In genomic region chr15:72176743-72177142, GRCh38 we compare ENCODE assay signal across 25 cellular contexts. TPM values are rescaled to one million over a fixed set of nuclear protein-coding genes. Genes with fewer than 3 reads are reported as not detected.
DNase-seq lines count a peak whose midpoint lies in the region; ATAC-seq and TF ChIP-seq lines count a peak whose summit lies in the region.
"Had no signal": no experiment of that assay in that cellular context is flagged by ENCODE, and none has a peak within 500 bp of the region (broad histone marks: within the 10 kb centered on the region; RNA-seq: fewer than 3 reads in every experiment).

No MANE protein-coding gene starts in this region.

- H2AK5ac ChIP-seq in neuronal stem cell (ENCODE audit: low read depth, low read length): no peak overlapping the region

- intact Hi-C loops in dorsolateral prefrontal cortex (cut with DNase I): no loop called here

- TF ChIP-seq CTCF in HEK293 (tag by site-specific recombination; IDR thresholded peaks at IDR 0.05) (no peak), RWPE2 (IDR thresholded peaks at IDR 0.05; ENCODE audit: poor library complexity, severe bottlenecking) (no peak), endodermal cell (conservative IDR thresholded peaks at IDR 0.05) (no peak), dorsolateral prefrontal cortex (IDR thresholded peaks at IDR 0.05 in 54 of 56, conservative IDR thresholded peaks at IDR 0.05 in 2 of 56; ENCODE audit: low read depth in 1 of 56, partially characterized antibody in 56 of 56) (no peak)

- H3K23ac ChIP-seq in neuronal stem cell (ENCODE audit: low read depth, low read length, poor library complexity): no peak overlapping the region

- no peak overlapping the region for H4K91ac ChIP-seq in neuronal stem cell (ENCODE audit: low read depth, low read length, poor library complexity)

- H3K9ac ChIP-seq in endodermal cell (ENCODE audit: extremely low read depth, low read length, poor library complexity, severe bottlenecking): no peak overlapping the region
- H3K9ac ChIP-seq in neuronal stem cell (ENCODE audit: low read depth, low read length, poor library complexity): no peak overlapping the region
- H3K9ac ChIP-seq: BLaER1 treated with 17β-estradiol and CSF1 and Interleukin-3, amounts not matched to agents 10 nM and 100 nM; GM23248 had no signal

- no peak overlapping the region for H2AFZ ChIP-seq in neuronal stem cell (ENCODE audit: low read length)
- H2AFZ ChIP-seq: GM23248 had no signal

- CTCF ChIA-PET in HEK293 (lab: Yijun Ruan, JAX): interaction anchor here (0.6 to 1.0 kb wide), 4 partner anchors 17 to 433 kb away, joined by 3 read pairs; no protein-coding TSS in a partner anchor

- peak; percentile 21 for DNase-seq in RWPE2 (ENCODE audit: low spot score)
- DNase-seq in endodermal cell: peak; percentile 17
- no peak for DNase-seq in neuronal stem cell (ENCODE audit: low spot score)
- DNase-seq in DMS53 treated with DMSO at 0.1 percent for 48 hours (lab: John Stamatoyannopoulos, UW; ENCODE audit: unreplicated experiment): no peak
- no peak for DNase-seq in DMS153 treated with DMSO at 0.1 percent for 48 hours (lab: John Stamatoyannopoulos, UW; ENCODE audit: unreplicated experiment)
- no peak for DNase-seq in dorsolateral prefrontal cortex
- DNase-seq in T-helper 17 cell: no peak
- DNase-seq: 8988T; ACHN; AML-193; BE2C; CD4-positive, alpha-beta T cell; CD8-positive, alpha-beta memory T cell; DMS 273 treated with DMSO at 0.1 percent for 48 hours; DND-41; GDM1; GM23248; H7; HCEC 1CT; HFFc6 had no signal

- 91% methylated on average over 3 of the region's 3 CpGs; no CpG with 5 or more reads in 1 of the 2 experiments for WGBS in endodermal cell (ENCODE audit: insufficient coverage in 1 of 2, insufficient read length in 1 of 2), 2 experiments
- WGBS in neuronal stem cell (ENCODE audit: extremely low coverage in 2 of 2, insufficient read length in 2 of 2, insufficient replicate concordance in 1 of 2), 2 donors: no CpG with 5 or more reads among the region's 3 CpGs

- POLR2A ChIA-PET in HEK293 (lab: Yijun Ruan, JAX): interaction anchor here (1.3 kb wide), 1 partner anchor 55 kb away, joined by 3 read pairs; the partner anchor contains the start of gene PKM

- H4K8ac ChIP-seq in neuronal stem cell (ENCODE audit: low read depth, low read length): no peak overlapping the region

- no peak overlapping the region for H2BK12ac ChIP-seq in neuronal stem cell (ENCODE audit: low read length)

- H3K27ac ChIP-seq in HEK293 (ENCODE audit: extremely low read depth, low read depth, low read length): no peak overlapping the region
- H3K27ac ChIP-seq in RWPE2 (ENCODE audit: poor library complexity, severe bottlenecking): no peak overlapping the region
- H3K27ac ChIP-seq in endodermal cell (ENCODE audit: low read depth, low read length): no peak overlapping the region
- H3K27ac ChIP-seq in neuronal stem cell (replicated peaks; ENCODE audit: low read length): no peak overlapping the region
- H3K27ac ChIP-seq in dorsolateral prefrontal cortex: no peak overlapping the region
- H3K27ac ChIP-seq: BLaER1 treated with 17β-estradiol and CSF1 and Interleukin-3, amounts not matched to agents 10 nM and 100 nM; GM23248 had no signal

- no peaks in the 10 kb centered on the region for H3K36me3 Mint-ChIP-seq in endodermal cell (ENCODE audit: low read depth)
- peaks cover 9% of the 10 kb centered on the region for H3K36me3 Mint-ChIP-seq in T-helper 17 cell (ENCODE audit: low read depth)
- H3K36me3 Mint-ChIP-seq: CD14-positive monocyte had no signal

- ATAC-seq in RWPE2 (ENCODE audit: low read depth): no peak
- no peak for ATAC-seq in T-helper 17 cell
- ATAC-seq: GM12878 had no signal

- H2BK15ac ChIP-seq in neuronal stem cell (ENCODE audit: low read length): peak overlapping the region; percentile 7

- no peak overlapping the region for H3K4ac ChIP-seq in neuronal stem cell (ENCODE audit: low read length)

- H3K27ac Mint-ChIP-seq in endodermal cell (no peak overlapping the region), T-helper 17 cell (no peak overlapping the region)
- H3K27ac Mint-ChIP-seq: CD14-positive monocyte; CD4-positive, alpha-beta T cell; CD8-positive, alpha-beta memory T cell; HFFc6 had no signal

- no peak overlapping the region for H3K18ac ChIP-seq in neuronal stem cell (ENCODE audit: low read length)

- no peak overlapping the region for H3K14ac ChIP-seq in neuronal stem cell (ENCODE audit: low read length)

- no peak overlapping the region for H2BK120ac ChIP-seq in neuronal stem cell (ENCODE audit: low read depth, low read length)

- H3K4me1 ChIP-seq in HEK293 (ENCODE audit: control insufficient read depth, insufficient read depth, low read length): peaks cover 3% of the 10 kb centered on the region; the same call in 1 of the 2 replicates
- H3K4me1 ChIP-seq in RWPE2 (ENCODE audit: insufficient read depth, poor library complexity, severe bottlenecking): peaks cover 7% of the 10 kb centered on the region
- peaks cover 5% of the 10 kb centered on the region for H3K4me1 ChIP-seq in endodermal cell (ENCODE audit: control insufficient read depth, insufficient read depth, low read length)
- peaks cover 17 to 25% of the 10 kb centered on the region in 2 donors for H3K4me1 ChIP-seq in neuronal stem cell (ENCODE audit: control insufficient read depth in 2 of 2, insufficient read depth in 1 of 2, low read depth in 1 of 2, low read length in 2 of 2)
- H3K4me1 ChIP-seq: BE2C had no signal

- H3K9me3 Mint-ChIP-seq in endodermal cell: no peaks in the 10 kb centered on the region
- H3K9me3 Mint-ChIP-seq: CD14-positive monocyte; CD4-positive, alpha-beta T cell; CD8-positive, alpha-beta memory T cell; HFFc6 had no signal

- H3K4me3 ChIP-seq in HEK293 (ENCODE audit: low read depth, low read length) (no peak overlapping the region), RWPE2 (ENCODE audit: severe bottlenecking) (no peak overlapping the region), endodermal cell (ENCODE audit: low read length) (no peak overlapping the region), neuronal stem cell (ENCODE audit: low read length in 2 of 2) (no peak overlapping the region), dorsolateral prefrontal cortex (no peak overlapping the region)
- H3K4me3 ChIP-seq: A549; BLaER1 treated with 17β-estradiol and CSF1 and Interleukin-3, amounts not matched to agents 10 nM and 100 nM; GM12878; GM23248 had no signal

- H3K36me3 ChIP-seq in HEK293 (ENCODE audit: control insufficient read depth in 2 of 2, insufficient read depth in 1 of 2, low read length in 2 of 2) (no peaks in the 10 kb centered on the region), RWPE2 (ENCODE audit: low read depth) (no peaks in the 10 kb centered on the region), endodermal cell (ENCODE audit: control insufficient read depth, insufficient read depth, low read length) (no peaks in the 10 kb centered on the region), neuronal stem cell (replicated peaks in 1 of 2; ENCODE audit: control insufficient read depth in 2 of 2, insufficient read depth in 2 of 2, low read length in 2 of 2) (no peaks in the 10 kb centered on the region)
- H3K36me3 ChIP-seq: BE2C; BLaER1 treated with 17β-estradiol and CSF1 and Interleukin-3, amounts not matched to agents 10 nM and 100 nM had no signal

- H3K79me1 ChIP-seq in neuronal stem cell (ENCODE audit: low read depth, low read length): no peaks in the 10 kb centered on the region

- H3K27me3 ChIP-seq in RWPE2 (ENCODE audit: insufficient read depth, poor library complexity, severe bottlenecking): no peaks in the 10 kb centered on the region
- no peaks in the 10 kb centered on the region for H3K27me3 ChIP-seq in endodermal cell (ENCODE audit: control insufficient read depth, insufficient read depth, low read length, poor library complexity, severe bottlenecking)
- peaks cover 0 to 39% (median 0%) of the 10 kb centered on the region in 3 experiments for H3K27me3 ChIP-seq in neuronal stem cell (ENCODE audit: control insufficient read depth in 3 of 3, insufficient read depth in 3 of 3, low read depth in 1 of 3, low read length in 3 of 3)
- H3K27me3 ChIP-seq in dorsolateral prefrontal cortex: no peaks in the 10 kb centered on the region
- H3K27me3 ChIP-seq: BE2C; BLaER1 treated with 17β-estradiol and CSF1 and Interleukin-3, amounts not matched to agents 10 nM and 100 nM had no signal

- H2BK5ac ChIP-seq in neuronal stem cell (ENCODE audit: low read length): no peak overlapping the region

- H3K4me3 Mint-ChIP-seq in endodermal cell (no peak overlapping the region), T-helper 17 cell (no peak overlapping the region)
- H3K4me3 Mint-ChIP-seq: CD14-positive monocyte; CD4-positive, alpha-beta T cell; CD8-positive, alpha-beta memory T cell; HFFc6 had no signal

- peaks cover 4% of the 10 kb centered on the region for H3K27me3 Mint-ChIP-seq in endodermal cell (ENCODE audit: insufficient read depth)
- peaks cover 41% of the 10 kb centered on the region for H3K27me3 Mint-ChIP-seq in T-helper 17 cell

- H3K9me3 ChIP-seq in HEK293 (ENCODE audit: control insufficient read depth, insufficient read depth, low read depth, low read length) (no peaks in the 10 kb centered on the region), RWPE2 (ENCODE audit: severe bottlenecking) (no peaks in the 10 kb centered on the region), endodermal cell (ENCODE audit: control insufficient read depth, low read length) (no peaks in the 10 kb centered on the region), neuronal stem cell (replicated peaks in 1 of 2; ENCODE audit: control insufficient read depth in 2 of 2, insufficient read depth in 1 of 2, low read depth in 1 of 2, low read length in 2 of 2) (no peaks in the 10 kb centered on the region), T-helper 17 cell (ENCODE audit: control insufficient read depth, low read length, poor library complexity, severe bottlenecking) (no peaks in the 10 kb centered on the region)
- H3K9me3 ChIP-seq: A549; BE2C; BLaER1 treated with 17β-estradiol and CSF1 and Interleukin-3, amounts not matched to agents 10 nM and 100 nM had no signal

- H3K4me1 Mint-ChIP-seq in endodermal cell (peaks cover 2% of the 10 kb centered on the region), T-helper 17 cell (peaks cover 13% of the 10 kb centered on the region)
- H3K4me1 Mint-ChIP-seq: CD14-positive monocyte; CD8-positive, alpha-beta memory T cell had no signal

- H3K4me2 ChIP-seq in neuronal stem cell (ENCODE audit: insufficient read depth, low read length, poor library complexity, severe bottlenecking): no peak overlapping the region
- H3K4me2 ChIP-seq: A549; BLaER1 treated with 17β-estradiol and CSF1 and Interleukin-3, amounts not matched to agents 10 nM and 100 nM had no signal

RNA-seq across cellular contexts. Expression of gene GRAMD2A, which starts 20.8 kb away (rescaled TPM):
- total RNA-seq in endodermal cell (1 to 10 TPM; 2.0 TPM), dorsolateral prefrontal cortex (10 to 100 TPM in 6 of 120 experiments, 1 to 10 TPM in 114; 1.8 to 15.1 (median 5.4) TPM), T-helper 17 cell (not detected)
- polyA plus RNA-seq in endodermal cell (2013, experiment 1 of 2): 1.0 TPM
- polyA plus RNA-seq in endodermal cell (2013, experiment 2 of 2): 0.54 TPM
- polyA plus RNA-seq in neuronal stem cell (2013, experiment 1 of 2): 0.38 TPM
- polyA plus RNA-seq in neuronal stem cell (2013, experiment 2 of 2): 0.30 TPM
- total RNA-seq: CD4-positive, alpha-beta T cell; CD8-positive, alpha-beta memory T cell; GM12878; GM23248 had no signal
- polyA plus RNA-seq: CD14-positive monocyte; CD8-positive, alpha-beta memory T cell; GM23248 had no signal

RNA-seq across cellular contexts. Expression of gene PKM, which starts 54.2 kb away (rescaled TPM):
- total RNA-seq in endodermal cell (1,000 to 10,000 TPM; 2,197 to 2,355 TPM), dorsolateral prefrontal cortex (1,000 to 10,000 TPM in 51 of 120 experiments, 100 to 1,000 TPM in 69; 496 to 1,260 (median 977) TPM), T-helper 17 cell (100 to 1,000 TPM; 343 to 428 TPM)
- polyA plus RNA-seq in endodermal cell (2013, experiment 1 of 2): 1,203 TPM
- 1,289 TPM for polyA plus RNA-seq in endodermal cell (2013, experiment 2 of 2)
- 356 TPM for polyA plus RNA-seq in neuronal stem cell (2013, experiment 1 of 2)
- polyA plus RNA-seq in neuronal stem cell (2013, experiment 2 of 2): 349 TPM

RNA-seq across cellular contexts. Expression of gene SENP8, which starts 58.5 kb away (rescaled TPM):
- total RNA-seq in endodermal cell: 1 to 10 TPM; 4.7 to 6.6 TPM
- 6.4 TPM for polyA plus RNA-seq in endodermal cell (2013, experiment 1 of 2)
- 6.0 TPM for polyA plus RNA-seq in endodermal cell (2013, experiment 2 of 2)
- 5.2 TPM for polyA plus RNA-seq in neuronal stem cell (2013, experiment 1 of 2)
- polyA plus RNA-seq in neuronal stem cell (2013, experiment 2 of 2): 5.2 TPM
- total RNA-seq in dorsolateral prefrontal cortex: 10 to 100 TPM in 4 of 120 experiments, 1 to 10 TPM in 116; 3.3 to 11.9 (median 6.8) TPM
- under 1 TPM; 0.31 to 0.42 TPM for total RNA-seq in T-helper 17 cell

RNA-seq across cellular contexts. Expression of gene MYO9A, which starts 58.8 kb away (rescaled TPM):
- total RNA-seq in endodermal cell (10 to 100 TPM; 34.9 to 36.4 TPM), dorsolateral prefrontal cortex (100 to 1,000 TPM in 51 of 120 experiments, 10 to 100 TPM in 69; 65.1 to 135 (median 98.1) TPM), T-helper 17 cell (10 to 100 TPM; 27.1 to 30.5 TPM)
- polyA plus RNA-seq in endodermal cell (2013, experiment 1 of 2): 12.1 TPM
- polyA plus RNA-seq in endodermal cell (2013, experiment 2 of 2): 12.4 TPM
- polyA plus RNA-seq in neuronal stem cell (2013, experiment 1 of 2): 6.2 TPM
- polyA plus RNA-seq in neuronal stem cell (2013, experiment 2 of 2): 6.3 TPM

Comparison
In these comparisons a context has a peak if more than half of its experiments do, and no peak if none do; other contexts are left out.
1. DNase-seq: peak in RWPE2 (single experiment) and endodermal cell (single experiment); none in neuronal stem cell (single experiment), DMS53 treated with DMSO at 0.1 percent for 48 hours (single experiment), DMS153 treated with DMSO at 0.1 percent for 48 hours (single experiment), dorsolateral prefrontal cortex (0 of 10) and T-helper 17 cell (0 of 3).